In genomic region chr6:41789937-41790502, GRCh38 we compare ENCODE assay signal across 1 cellular context.
TF ChIP-seq lines count a peak whose summit lies in the region.

No MANE protein-coding gene starts in this region.

TF ChIP-seq in K562, 482 proteins besides CTCF, POLR2A, EP300 and RAD21:
- TF ChIP-seq POLR2B (IDR thresholded peaks at IDR 0.05; ENCODE audit: low read depth, partially characterized antibody) = peak; percentile 20
- peak; percentile 6 for TF ChIP-seq E2F8 (IDR thresholded peaks at IDR 0.05; ENCODE audit: low read depth, partially characterized antibody)
- 0 out of 2 replicates have a peak, but pooled peaks have one; percentile 28 for TF ChIP-seq IRF9 (tag; IDR thresholded peaks at IDR 0.05)
- no peak for TF ChIP-seq RERE (CRISPR knock-in tag; IDR thresholded peaks at IDR 0.05; ENCODE audit: borderline replicate concordance)
- no peak for TF ChIP-seq TFAM (CRISPR knock-in tag; conservative IDR thresholded peaks at IDR 0.05)
- TF ChIP-seq RBM39 (optimal IDR thresholded peaks at IDR 0.05; ENCODE audit: low read depth, low read length) = no peak
- TF ChIP-seq CEBPB (tag; IDR thresholded peaks at IDR 0.05) = peak; percentile 50; the same call in 1 of the 2 replicates
- peak; percentile 73 for TF ChIP-seq SUPT5H (IDR thresholded peaks at IDR 0.05)
- TF ChIP-seq POLR2AphosphoS5 (IDR thresholded peaks at IDR 0.05; ENCODE audit: control insufficient read depth, insufficient read depth, low read depth, low read length) = peak; percentile 51; the same call in 1 of the 2 replicates
- no peak for TF ChIP-seq ZC3H8 (IDR thresholded peaks at IDR 0.05)
- TF ChIP-seq CEBPG (CRISPR knock-in tag; IDR thresholded peaks at IDR 0.05) = no peak
- peak in 1 of 2 experiments; percentile 38; a peak in 1 of 4 replicates for TF ChIP-seq CEBPG (tag; conservative IDR thresholded peaks at IDR 0.05 in 1 of 2, IDR thresholded peaks at IDR 0.05 in 1 of 2)
